Comparison of ENCODE assay signal across 8 cellular contexts in genomic region chr4:186201535-186202230, GRCh38. TPM values are rescaled to one million over a fixed set of nuclear protein-coding genes. Genes with fewer than 3 reads are reported as not detected.
DNase-seq lines count a peak whose midpoint lies in the region; ATAC-seq and TF ChIP-seq lines count a peak whose summit lies in the region.

No MANE protein-coding gene starts in this region.

- H3K79me2 ChIP-seq in GM23338 (replicated peaks; ENCODE audit: insufficient read depth) = no peaks in the 10 kb centered on the region

- intact Hi-C loops in colonic mucosa (cut with DNase I) = no loop called here
- intact Hi-C loops in naive thymus-derived CD4-positive, alpha-beta T cell (cut with micrococcal nuclease) = loop anchor here in 1 of 2 donors (1.0 to 5.0 kb wide), 5 partner anchors 51 to 1664 kb away; partner anchors contain the start of genes ANKRD37, LRP2BP and UFSP2

- WGBS in tibial nerve, 2 donors = 41 to 50% methylated on average over 9 of the region's 9 CpGs

- H4K20me1 ChIP-seq in GM23338 (replicated peaks; ENCODE audit: insufficient read depth) = no peaks in the 10 kb centered on the region

- H2AFZ ChIP-seq in GM23338 = no peak overlapping the region

- H3K36me3 ChIP-seq in GM23338 (ENCODE audit: insufficient read depth) (no peaks in the 10 kb centered on the region), MG63 (peaks cover 2% of the 10 kb centered on the region; the same call in 1 of the 2 replicates), colonic mucosa (no peaks in the 10 kb centered on the region), tibial nerve (peaks cover 0 to 36% (median 0%) of the 10 kb centered on the region in 3 donors)
- peaks cover 0 to 6% (median 0%) of the 10 kb centered on the region in 3 experiments for H3K36me3 ChIP-seq in naive thymus-derived CD4-positive, alpha-beta T cell (ENCODE audit: control insufficient read depth in 2 of 3, insufficient read depth in 3 of 3, low read length in 3 of 3)

- ATAC-seq in GM23338 = peak; percentile 92
- peak; percentile 89 to 98 for ATAC-seq in activated CD4-positive, CD25-positive, alpha-beta regulatory T cell treated with anti-CD3 and anti-CD28 coated beads, Interleukin-2, amount 50 U/mL, for 24 hours
- ATAC-seq in naive thymus-derived CD4-positive, alpha-beta T cell = peak; percentile 98
- no peak for ATAC-seq in GM18909 (IDR thresholded peaks at IDR 0.05; ENCODE audit: poor library complexity, unreplicated experiment)

- CTCF ChIA-PET in naive thymus-derived CD4-positive, alpha-beta T cell (lab: Charles Lee) = interaction anchor here (1.1 to 1.9 kb wide), 5 partner anchors 10 to 134 kb away, joined by 3 to 11 read pairs (median 4); partner anchors contain the start of gene CYP4V2

- H3K27me3 ChIP-seq in GM23338 (ENCODE audit: insufficient read depth) = no peaks in the 10 kb centered on the region
- no peaks in the 10 kb centered on the region for H3K27me3 ChIP-seq in MG63
- no peaks in the 10 kb centered on the region for H3K27me3 ChIP-seq in colonic mucosa
- no peaks in the 10 kb centered on the region for H3K27me3 ChIP-seq in naive thymus-derived CD4-positive, alpha-beta T cell (ENCODE audit: control insufficient read depth in 2 of 2, insufficient read depth in 2 of 2, low read length in 2 of 2)
- H3K27me3 ChIP-seq in tibial nerve = no peaks in the 10 kb centered on the region

- H3K27ac ChIP-seq in GM23338 (ENCODE audit: low read depth) (no peak overlapping the region; the same call in 1 of the 2 replicates), colonic mucosa (peak overlapping the region; percentile 13), tibial nerve (peak overlapping the region in 2 of 4 donors; percentile 29 to 67)
- peak overlapping the region; percentile 48 for H3K27ac ChIP-seq in naive thymus-derived CD4-positive, alpha-beta T cell (ENCODE audit: low read depth, low read length)

- peaks cover 3% of the 10 kb centered on the region for H3K27me3 Mint-ChIP-seq in GM23338 (ENCODE audit: insufficient read depth, low read depth, poor library complexity)
- H3K27me3 Mint-ChIP-seq in naive thymus-derived CD4-positive, alpha-beta T cell = no peaks in the 10 kb centered on the region

- H3K4me1 Mint-ChIP-seq in GM23338 = peaks cover 21% of the 10 kb centered on the region
- H3K4me1 Mint-ChIP-seq in naive thymus-derived CD4-positive, alpha-beta T cell = peaks cover 8 to 51% (median 20%) of the 10 kb centered on the region in 7 donors

- H3K9me2 ChIP-seq in GM23338 (ENCODE audit: insufficient read depth) = no peaks in the 10 kb centered on the region

- H3K9me3 ChIP-seq in MG63 = no peaks in the 10 kb centered on the region
- no peaks in the 10 kb centered on the region for H3K9me3 ChIP-seq in colonic mucosa
- no peaks in the 10 kb centered on the region for H3K9me3 ChIP-seq in naive thymus-derived CD4-positive, alpha-beta T cell (ENCODE audit: control insufficient read depth in 2 of 3, low read length in 3 of 3)
- no peaks in the 10 kb centered on the region for H3K9me3 ChIP-seq in tibial nerve

- H3K4me2 ChIP-seq in GM23338 = no peak overlapping the region

- no peak for TF ChIP-seq EP300 in tibial nerve (IDR thresholded peaks at IDR 0.05)

- peaks cover 10% of the 10 kb centered on the region; the same call in 1 of the 2 replicates for H3K4me1 ChIP-seq in GM23338 (ENCODE audit: insufficient read depth)
- H3K4me1 ChIP-seq in colonic mucosa = no peaks in the 10 kb centered on the region
- no peaks in the 10 kb centered on the region for H3K4me1 ChIP-seq in naive thymus-derived CD4-positive, alpha-beta T cell (ENCODE audit: control insufficient read depth in 2 of 2, insufficient read depth in 2 of 2, low read length in 2 of 2)
- peaks cover 0 to 28% (median 3%) of the 10 kb centered on the region in 4 donors for H3K4me1 ChIP-seq in tibial nerve

- peak; percentile 77 to 80 for TF ChIP-seq CTCF in GM23338 (conservative IDR thresholded peaks at IDR 0.05; ENCODE audit: low read depth in 2 of 2)
- peak; percentile 73 for TF ChIP-seq CTCF in colonic mucosa (IDR thresholded peaks at IDR 0.05)
- peak; percentile 30 to 50 (median 35) for TF ChIP-seq CTCF in tibial nerve (IDR thresholded peaks at IDR 0.05)

- H3K4me3 Mint-ChIP-seq in GM23338 = no peak overlapping the region
- H3K4me3 Mint-ChIP-seq in naive thymus-derived CD4-positive, alpha-beta T cell = peak overlapping the region in 7 of 10 donors; percentile 0 to 55 (median 35)

- peaks cover 18% of the 10 kb centered on the region; the same call in 1 of the 2 replicates for H3F3A ChIP-seq in GM23338 (replicated peaks; ENCODE audit: low read depth)

- no peak overlapping the region for H3K9ac ChIP-seq in colonic mucosa (ENCODE audit: low read depth in 2 of 2, low read length in 2 of 2)

- H3K27ac Mint-ChIP-seq in GM23338 = no peak overlapping the region
- peak overlapping the region in 8 of 9 donors; percentile 14 to 97 (median 56) for H3K27ac Mint-ChIP-seq in naive thymus-derived CD4-positive, alpha-beta T cell

- peaks cover 14% of the 10 kb centered on the region; the same call in 2 of the 3 replicates for H3K36me3 Mint-ChIP-seq in GM23338 (ENCODE audit: low read depth)
- peaks cover 5 to 19% (median 17%) of the 10 kb centered on the region in 5 donors for H3K36me3 Mint-ChIP-seq in naive thymus-derived CD4-positive, alpha-beta T cell

- DNase-seq in GF-D8 (lab: John Stamatoyannopoulos, UW) (peak; percentile 39), GM23338 (ENCODE audit: low spot score) (peak; percentile 76), MG63 (peak; percentile 10), colonic mucosa (peak; percentile 39), tibial nerve (ENCODE audit: low spot score in 2 of 2) (no peak)
- DNase-seq in naive thymus-derived CD4-positive, alpha-beta T cell = peak in 8 of 9 donors; percentile 12 to 70 (median 50)

- POLR2A ChIA-PET in naive thymus-derived CD4-positive, alpha-beta T cell (lab: Charles Lee) = interaction anchor here (6.8 kb wide), 1 partner anchor 10 kb away, joined by 189 read pairs; the partner anchor contains the start of gene CYP4V2

- no peaks in the 10 kb centered on the region for H3K9me3 Mint-ChIP-seq in GM23338
- no peaks in the 10 kb centered on the region for H3K9me3 Mint-ChIP-seq in naive thymus-derived CD4-positive, alpha-beta T cell

- TF ChIP-seq POLR2A in tibial nerve (IDR thresholded peaks at IDR 0.05) = no peak

- H3K4me3 ChIP-seq in GM23338 = no peak overlapping the region
- no peak overlapping the region for H3K4me3 ChIP-seq in MG63
- H3K4me3 ChIP-seq in colonic mucosa = no peak overlapping the region
- H3K4me3 ChIP-seq in naive thymus-derived CD4-positive, alpha-beta T cell (ENCODE audit: low read length) = no peak overlapping the region
- no peak overlapping the region for H3K4me3 ChIP-seq in tibial nerve

TF ChIP-seq in GM23338, 12 proteins besides CTCF, POLR2A, EP300 and RAD21:
- TF ChIP-seq POLR2AphosphoS5 (IDR thresholded peaks at IDR 0.05; ENCODE audit: low read depth) (no peak), CREB1 (CRISPR knock-in tag; IDR thresholded peaks at IDR 0.05; ENCODE audit: low read depth) (peak; percentile 52; the same call in 1 of the 2 replicates)

RNA-seq across cellular contexts. Expression of gene CYP4V2, which starts 10.3 kb away (rescaled TPM):
- total RNA-seq in GM23338 (2014; rRNA removed; shearing (Covaris generic)) = 3.1 and 3.4 TPM in 2 replicates
- polyA plus RNA-seq in GM23338 (2016; fragmentation: Nextera tagmentation; extraction: Ambion mirVana) = 1.4 and 1.5 TPM in 2 replicates
- total RNA-seq in MG63 (2014; rRNA removed; shearing (Covaris generic); ENCODE audit: low replicate concordance) = 15.2 and 22.0 TPM in 2 replicates
- total RNA-seq in colonic mucosa (10 to 100 TPM; 20.3 to 36.0 TPM), tibial nerve (10 to 100 TPM; 36.3 to 56.6 (median 47.7) TPM)
- total RNA-seq in naive thymus-derived CD4-positive, alpha-beta T cell = 10 to 100 TPM; 19.7 to 41.4 (median 26.0) TPM
- 10 to 100 TPM; 16.0 to 26.5 TPM for polyA plus RNA-seq in naive thymus-derived CD4-positive, alpha-beta T cell

RNA-seq across cellular contexts. Expression of gene KLKB1, which starts 25.6 kb away (rescaled TPM):
- 10.9 and 22.7 TPM in 2 replicates for total RNA-seq in GM23338 (2014; rRNA removed; shearing (Covaris generic))
- 6.2 and 8.6 TPM in 2 replicates for polyA plus RNA-seq in GM23338 (2016; fragmentation: Nextera tagmentation; extraction: Ambion mirVana)
- not detected in 2 replicates for total RNA-seq in MG63 (2014; rRNA removed; shearing (Covaris generic); ENCODE audit: low replicate concordance)
- total RNA-seq in colonic mucosa = under 1 TPM; 0.27 to 0.50 TPM
- total RNA-seq in naive thymus-derived CD4-positive, alpha-beta T cell = 1 to 10 TPM in 4 of 5 experiments, under 1 TPM in 1; 0.77 to 1.9 (median 1.4) TPM
- under 1 TPM; 0.25 to 0.26 TPM for polyA plus RNA-seq in naive thymus-derived CD4-positive, alpha-beta T cell
- 1 to 10 TPM in 3 of 4 donors, under 1 TPM in 1; 0.98 to 3.7 (median 1.3) TPM for total RNA-seq in tibial nerve

Comparison
In these comparisons a context has a peak if more than half of its experiments do, and no peak if none do; other contexts are left out.
1. DNase-seq: peak in GF-D8 (single experiment), GM23338 (single experiment), MG63 (single experiment), colonic mucosa (single experiment) and naive thymus-derived CD4-positive, alpha-beta T cell (8 of 9); none in tibial nerve (0 of 2).
2. Peak in every context shown above with its lines, with median percentiles within 50 percentile points of each other: CTCF ChIP-seq.